8 cellular contexts compared by ENCODE assay signal in the genomic region with DNA sequence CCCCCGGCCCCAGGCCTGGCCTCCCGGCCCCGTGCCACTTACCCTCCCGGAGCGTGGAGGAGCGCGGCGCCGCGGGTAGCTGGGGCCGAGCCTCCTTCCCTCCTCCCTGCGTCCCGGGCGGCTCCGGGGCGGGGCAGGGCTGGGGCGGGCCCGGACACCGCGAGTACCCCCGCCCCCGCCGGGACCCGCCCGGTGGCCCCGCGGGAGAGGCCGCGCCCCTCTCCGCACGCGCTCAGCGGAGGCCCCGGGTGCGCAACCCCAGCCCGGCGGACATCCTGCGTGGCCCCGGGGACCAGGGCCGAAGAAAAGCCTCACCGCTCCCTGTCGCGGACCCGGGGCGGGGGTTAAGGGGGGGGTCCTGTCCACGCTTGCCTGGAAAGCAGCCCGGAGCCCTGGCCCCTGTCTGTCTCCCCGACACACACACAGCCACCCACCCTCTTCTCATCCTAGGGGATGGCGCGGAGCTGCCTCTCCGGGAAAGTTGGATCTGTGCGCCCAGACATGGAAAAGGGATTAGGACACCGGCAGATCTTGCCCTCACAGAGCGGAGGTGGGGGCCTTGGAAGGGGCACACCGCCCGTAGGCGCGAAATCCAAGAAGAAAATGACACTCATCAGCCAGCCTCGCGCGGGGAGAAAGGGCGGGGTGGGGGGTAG. TPM values are rescaled to one million over a fixed set of nuclear protein-coding genes. Genes with fewer than 3 reads are reported as not detected.
A peak's percentile ranks its signal among the peaks of the same experiment; 100 is the strongest.
DNase-seq lines count a peak whose midpoint lies in the region; ATAC-seq lines count a peak whose summit lies in the region.

A gene with protein sequence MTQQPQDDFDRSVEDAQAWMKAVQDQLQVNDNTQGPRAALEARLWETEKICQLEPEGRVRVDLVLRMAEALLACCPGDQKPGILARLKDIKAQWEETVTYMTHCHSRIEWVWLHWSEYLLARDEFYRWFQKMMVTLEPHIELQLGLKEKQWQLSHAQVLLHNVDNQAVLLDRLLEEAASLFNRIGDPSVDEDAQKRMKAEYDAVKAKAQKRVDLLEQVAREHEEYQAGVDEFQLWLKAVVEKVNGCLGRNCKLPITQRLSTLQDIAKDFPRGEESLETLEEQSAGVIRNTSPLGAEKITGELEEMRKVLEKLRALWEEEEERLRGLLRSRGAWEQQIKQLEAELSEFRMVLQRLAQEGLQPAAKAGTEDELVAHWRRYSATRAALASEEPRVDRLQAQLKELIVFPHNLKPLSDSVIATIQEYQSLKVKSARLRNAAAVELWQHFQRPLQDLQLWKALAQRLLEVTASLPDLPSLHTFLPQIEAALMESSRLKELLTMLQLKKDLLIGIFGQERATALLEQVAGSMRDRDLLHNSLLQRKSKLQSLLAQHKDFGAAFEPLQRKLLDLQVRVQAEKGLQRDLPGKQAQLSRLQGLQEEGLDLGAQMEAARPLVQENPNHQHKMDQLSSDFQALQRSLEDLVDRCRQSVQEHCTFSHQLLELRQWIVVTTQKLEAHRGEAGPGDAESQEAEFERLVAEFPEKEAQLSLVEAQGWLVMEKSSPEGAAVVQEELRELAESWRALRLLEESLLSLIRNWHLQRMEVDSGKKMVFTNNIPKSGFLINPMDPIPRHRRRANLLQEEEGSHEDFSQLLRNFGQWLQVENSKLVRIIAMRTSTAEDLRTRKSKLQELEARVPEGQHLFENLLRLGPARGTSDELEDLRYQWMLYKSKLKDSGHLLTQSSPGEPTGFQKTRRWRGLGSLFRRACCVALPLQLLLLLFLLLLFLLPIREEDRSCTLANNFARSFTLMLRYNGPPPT (minus strand): TSS at position 97 of the 656 bp plus-strand sequence. CDS start 40,829 bp downstream, outside the sequence.

- H3K27ac ChIP-seq in iPS DF 6.9 (ENCODE audit: low read length) = no peak within 1 kb of the TSS

- H3K9me3 ChIP-seq in iPS DF 6.9 (ENCODE audit: control insufficient read depth, insufficient read depth, low read length) (no peaks in the 10 kb centered on the region), skeletal muscle satellite cell (replicated peaks; ENCODE audit: low read length) (no peaks in the 10 kb centered on the region)

- H3K4me1 ChIP-seq in iPS DF 6.9 (ENCODE audit: control insufficient read depth, insufficient read depth, low read length) (peaks cover 7% of the 10 kb centered on the region; the same call in 1 of the 2 replicates), skeletal muscle satellite cell (ENCODE audit: control insufficient read depth, insufficient read depth, low read length) (peaks cover 60% of the 10 kb centered on the region)

- H3K36me3 ChIP-seq in iPS DF 6.9 (ENCODE audit: control insufficient read depth, insufficient read depth, low read length) = no peaks in the 10 kb centered on the region
- H3K36me3 ChIP-seq in skeletal muscle satellite cell (ENCODE audit: insufficient read depth, low read length) = no peaks in the 10 kb centered on the region

- peak within 1 kb of the TSS; percentile 99 for H3K4me2 ChIP-seq in skeletal muscle satellite cell (ENCODE audit: low read length)

- peak within 1 kb of the TSS; percentile 82 for H3K9ac ChIP-seq in skeletal muscle satellite cell (ENCODE audit: low read depth, low read length)

- peak; percentile 58 for ATAC-seq in HG02885 (IDR thresholded peaks at IDR 0.05; ENCODE audit: poor library complexity, unreplicated experiment)

- H3K27me3 ChIP-seq in iPS DF 6.9 (ENCODE audit: control insufficient read depth, insufficient read depth, low read length) (peaks cover 14% of the 10 kb centered on the region), skeletal muscle satellite cell (ENCODE audit: control insufficient read depth, insufficient read depth, low read length) (no peaks in the 10 kb centered on the region)

- DNase-seq in NCI-H345 (lab: John Stamatoyannopoulos, UW) (peak; percentile 62), NCI-H345 treated with DMSO at 0.1 percent for 48 hours (lab: John Stamatoyannopoulos, UW; ENCODE audit: unreplicated experiment) (no peak), RPMI8226 (peak; percentile 68), astrocyte of the hippocampus (ENCODE audit: low read depth, low spot score) (peak; percentile 60), iPS DF 6.9 (ENCODE audit: low read depth, low spot score) (no peak), SHP77 treated with DMSO at 0.1 percent for 48 hours (lab: John Stamatoyannopoulos, UW) (no peak)

- WGBS in iPS DF 6.9 (ENCODE audit: insufficient coverage, insufficient read length) = no CpG with 5 or more reads among the region's 62 CpGs

- H3K4me3 ChIP-seq in iPS DF 6.9 (ENCODE audit: low read length) (peak within 1 kb of the TSS; percentile 51), skeletal muscle satellite cell (ENCODE audit: low read length) (peak within 1 kb of the TSS; percentile 82)

RNA-seq across cellular contexts. Expression of the gene that starts here (rescaled TPM):
- total RNA-seq in skeletal muscle satellite cell (2012; rRNA removed) = 26.9 and 32.2 TPM in 2 replicates

Comparison
In these comparisons a context has a peak if more than half of its experiments do, and no peak if none do; other contexts are left out.
1. DNase-seq: peak in NCI-H345 (single experiment), RPMI8226 (single experiment) and astrocyte of the hippocampus (single experiment); none in NCI-H345 treated with DMSO at 0.1 percent for 48 hours (single experiment), iPS DF 6.9 (single experiment) and SHP77 treated with DMSO at 0.1 percent for 48 hours (single experiment).